8 cellular contexts compared by ENCODE assay signal in genomic region chr2:207625014-207625755, GRCh38.
DNase-seq lines count a peak whose midpoint lies in the region; ATAC-seq and TF ChIP-seq lines count a peak whose summit lies in the region.

Gene METTL21A (minus strand): TSS chr2:207625394. CDS start chr2:207624375, 1,019 bp downstream.

- no peaks in the 10 kb centered on the region for H3K27me3 ChIP-seq in BLaER1 treated with 17β-estradiol and CSF1 and Interleukin-3, amounts not matched to agents 10 nM and 100 nM

- peak within 1 kb of the TSS; percentile 82 to 99 (median 93) for H3K4me2 ChIP-seq in BLaER1 treated with 17β-estradiol and CSF1 and Interleukin-3, amounts not matched to agents 10 nM and 100 nM

- H3K36me3 ChIP-seq in BLaER1 treated with 17β-estradiol and CSF1 and Interleukin-3, amounts not matched to agents 10 nM and 100 nM: peaks cover 0 to 29% (median 18%) of the 10 kb centered on the region in 11 experiments; a peak in 14 of 22 replicates

- peak; percentile 54 for ATAC-seq in HG03457 (IDR thresholded peaks at IDR 0.05; ENCODE audit: unreplicated experiment)

- DNase-seq in GM19240 (ENCODE audit: insufficient read length, low spot score) (peak; percentile 67), NCI-H526 (lab: John Stamatoyannopoulos, UW) (peak; percentile 77 to 96), coronary artery (ENCODE audit: low spot score) (peak; percentile 92), left kidney (ENCODE audit: low read depth, low spot score) (peak; percentile 93)
- peak; percentile 94 for DNase-seq in activated CD4-positive, alpha-beta T cell treated with anti-CD3 and anti-CD28 coated beads for 48 hours
- DNase-seq in stimulated activated CD4-positive, alpha-beta T cell treated with anti-CD3 and anti-CD28 coated beads, Interleukin-2, amount 100 ng/mL, for 4 hours (ENCODE audit: low read depth): peak; percentile 97

- H4K20me1 ChIP-seq in BLaER1 treated with 17β-estradiol and CSF1 and Interleukin-3, amounts not matched to agents 10 nM and 100 nM: no peaks in the 10 kb centered on the region

- peak within 1 kb of the TSS; percentile 79 to 92 (median 86) for H3K4me3 ChIP-seq in BLaER1 treated with 17β-estradiol and CSF1 and Interleukin-3, amounts not matched to agents 10 nM and 100 nM
- H3K4me3 ChIP-seq in coronary artery: peak within 1 kb of the TSS; percentile 96

- peak within 1 kb of the TSS; percentile 90 to 100 (median 95) for H3K9ac ChIP-seq in BLaER1 treated with 17β-estradiol and CSF1 and Interleukin-3, amounts not matched to agents 10 nM and 100 nM

- peaks cover 42 to 70% (median 55%) of the 10 kb centered on the region in 10 experiments for H3K4me1 ChIP-seq in BLaER1 treated with 17β-estradiol and CSF1 and Interleukin-3, amounts not matched to agents 10 nM and 100 nM

- no peak for TF ChIP-seq CTCF in coronary artery (IDR thresholded peaks at IDR 0.05)

- H3K9me3 ChIP-seq in BLaER1 treated with 17β-estradiol and CSF1 and Interleukin-3, amounts not matched to agents 10 nM and 100 nM (replicated peaks in 1 of 11): no peaks in the 10 kb centered on the region

- H3K27ac ChIP-seq in BLaER1 treated with 17β-estradiol and CSF1 and Interleukin-3, amounts not matched to agents 10 nM and 100 nM: peak within 1 kb of the TSS; percentile 82 to 100 (median 94)
- H3K27ac ChIP-seq in coronary artery: peak within 1 kb of the TSS; percentile 86 to 97

Comparison
In these comparisons a context has a peak if more than half of its experiments do, and no peak if none do; other contexts are left out.
1. Peak in every context shown above with its lines: DNase-seq, ATAC-seq, H3K4me3 ChIP-seq and H3K27ac ChIP-seq.